Comparison of ENCODE assay signal across 9 cellular contexts in genomic region chr19:4473708-4474503, GRCh38. TPM values are rescaled to one million over a fixed set of nuclear protein-coding genes. Genes with fewer than 3 reads are reported as not detected.
DNase-seq lines count a peak whose midpoint lies in the region; ATAC-seq and TF ChIP-seq lines count a peak whose summit lies in the region.
"Had no signal": no experiment of that assay in that cellular context is flagged by ENCODE, and none has a peak within 500 bp of the region (broad histone marks: within the 10 kb centered on the region; RNA-seq: fewer than 3 reads in every experiment).

No MANE protein-coding gene starts in this region.

- peaks cover 31% of the 10 kb centered on the region for H3K79me2 ChIP-seq in hepatocyte

- peak overlapping the region; percentile 43 for H2AFZ ChIP-seq in hepatocyte

- WGBS in hepatocyte (ENCODE audit: low lambda C conversion rate, missing lambda C conversion rate) = 39% methylated on average over 9 of the region's 25 CpGs

- H3K4me3 Mint-ChIP-seq in activated naive CD4-positive, alpha-beta T cell treated with anti-CD3 and anti-CD28 coated beads, Interleukin-2, amount 10 ng/mL, durations not matched to agents 7 days and 5 days = peak overlapping the region; percentile 74
- H3K4me3 Mint-ChIP-seq in activated CD4-positive, alpha-beta memory T cell treated with anti-CD3 and anti-CD28 coated beads, Interleukin-2, amount 10 ng/mL, durations not matched to agents 7 days and 5 days = peak overlapping the region; percentile 71

- peaks cover 9% of the 10 kb centered on the region for H3K36me3 Mint-ChIP-seq in activated naive CD4-positive, alpha-beta T cell treated with anti-CD3 and anti-CD28 coated beads, Interleukin-2, amount 10 ng/mL, durations not matched to agents 7 days and 5 days
- peaks cover 6% of the 10 kb centered on the region for H3K36me3 Mint-ChIP-seq in activated CD4-positive, alpha-beta memory T cell treated with anti-CD3 and anti-CD28 coated beads, Interleukin-2, amount 10 ng/mL, durations not matched to agents 7 days and 5 days (ENCODE audit: low read depth)

- peaks cover 8% of the 10 kb centered on the region for H3K4me1 ChIP-seq in hepatocyte (ENCODE audit: insufficient read depth)
- peaks cover 22 to 29% of the 10 kb centered on the region in 2 donors for H3K4me1 ChIP-seq in thoracic aorta (ENCODE audit: control insufficient read depth in 1 of 2, low read depth in 2 of 2)

- H3K9me3 ChIP-seq in hepatocyte (ENCODE audit: low read depth) (no peaks in the 10 kb centered on the region), thoracic aorta (no peaks in the 10 kb centered on the region)
- H3K9me3 ChIP-seq: gastrocnemius medialis had no signal

- TF ChIP-seq CTCF in hepatocyte (IDR thresholded peaks at IDR 0.05; ENCODE audit: poor library complexity) (no peak), thoracic aorta (IDR thresholded peaks at IDR 0.05) (no peak)

- H3K9me3 Mint-ChIP-seq in activated naive CD4-positive, alpha-beta T cell treated with anti-CD3 and anti-CD28 coated beads, Interleukin-2, amount 10 ng/mL, durations not matched to agents 7 days and 5 days = no peaks in the 10 kb centered on the region
- H3K9me3 Mint-ChIP-seq in activated CD4-positive, alpha-beta memory T cell treated with anti-CD3 and anti-CD28 coated beads, Interleukin-2, amount 10 ng/mL, durations not matched to agents 7 days and 5 days = no peaks in the 10 kb centered on the region

- POLR2A ChIA-PET in activated CD4-positive, alpha-beta memory T cell treated with anti-CD3 and anti-CD28 coated beads, Interleukin-2, amount 10 ng/mL, durations not matched to agents 7 days and 5 days (lab: Charles Lee) = interaction anchor here (1.0 kb wide), 1 partner anchor 12 kb away, joined by 3 read pairs; no protein-coding TSS in a partner anchor

- H3K27ac ChIP-seq in hepatocyte = peak overlapping the region; percentile 26
- no peak overlapping the region for H3K27ac ChIP-seq in thoracic aorta

- H3K27ac Mint-ChIP-seq in activated naive CD4-positive, alpha-beta T cell treated with anti-CD3 and anti-CD28 coated beads, Interleukin-2, amount 10 ng/mL, durations not matched to agents 7 days and 5 days = peak overlapping the region; percentile 56
- peak overlapping the region; percentile 65 for H3K27ac Mint-ChIP-seq in activated CD4-positive, alpha-beta memory T cell treated with anti-CD3 and anti-CD28 coated beads, Interleukin-2, amount 10 ng/mL, durations not matched to agents 7 days and 5 days

- CTCF ChIA-PET in activated naive CD4-positive, alpha-beta T cell treated with anti-CD3 and anti-CD28 coated beads, Interleukin-2, amount 10 ng/mL, durations not matched to agents 7 days and 5 days (lab: Charles Lee) = no interaction called here
- CTCF ChIA-PET in activated CD4-positive, alpha-beta memory T cell treated with anti-CD3 and anti-CD28 coated beads, Interleukin-2, amount 10 ng/mL, durations not matched to agents 7 days and 5 days (lab: Charles Lee) = interaction anchor here (1.0 kb wide), 1 partner anchor 69 kb away, joined by 4 read pairs; no protein-coding TSS in a partner anchor

- no peaks in the 10 kb centered on the region for H3K9me2 ChIP-seq in hepatocyte (replicated peaks; ENCODE audit: insufficient read depth)

- H3K27me3 Mint-ChIP-seq in activated naive CD4-positive, alpha-beta T cell treated with anti-CD3 and anti-CD28 coated beads, Interleukin-2, amount 10 ng/mL, durations not matched to agents 7 days and 5 days = no peaks in the 10 kb centered on the region
- H3K27me3 Mint-ChIP-seq in activated CD4-positive, alpha-beta memory T cell treated with anti-CD3 and anti-CD28 coated beads, Interleukin-2, amount 10 ng/mL, durations not matched to agents 7 days and 5 days = no peaks in the 10 kb centered on the region

- ATAC-seq in thoracic aorta (ENCODE audit: insufficient number of reproducible peaks, low FRiP score, low read depth) = no peak
- no peak for ATAC-seq in GM18502 (IDR thresholded peaks at IDR 0.05; ENCODE audit: poor library complexity, unreplicated experiment)
- ATAC-seq: gastrocnemius medialis had no signal

- H3K4me2 ChIP-seq in hepatocyte = peak overlapping the region; percentile 93

- H3K36me3 ChIP-seq in hepatocyte (replicated peaks; ENCODE audit: insufficient read depth, low read depth) (no peaks in the 10 kb centered on the region), thoracic aorta (peaks cover 17% of the 10 kb centered on the region)

- DNase-seq in activated naive CD4-positive, alpha-beta T cell treated with anti-CD3 and anti-CD28 coated beads, Interleukin-2, amount 10 ng/mL, durations not matched to agents 7 days and 5 days = no peak
- no peak for DNase-seq in activated naive CD4-positive, alpha-beta T cell treated with anti-CD3 and anti-CD28 coated beads, Interleukin-2, amount 50 U/mL, for 16 hours
- DNase-seq in activated CD4-positive, alpha-beta memory T cell treated with anti-CD3 and anti-CD28 coated beads, Interleukin-2, amount 10 ng/mL, durations not matched to agents 7 days and 5 days = no peak
- DNase-seq in hepatocyte (ENCODE audit: low spot score) (no peak), thoracic aorta (ENCODE audit: low spot score) (no peak), NCI-H2171 treated with DMSO at 0.1 percent for 48 hours (lab: John Stamatoyannopoulos, UW) (no peak), DMS153 (lab: John Stamatoyannopoulos, UW) (no peak)
- DNase-seq: gastrocnemius medialis had no signal

- H3K27me3 ChIP-seq in hepatocyte = no peaks in the 10 kb centered on the region
- H3K27me3 ChIP-seq in thoracic aorta (replicated peaks; ENCODE audit: insufficient read depth) = no peaks in the 10 kb centered on the region
- H3K27me3 ChIP-seq: gastrocnemius medialis had no signal

- H4K20me1 ChIP-seq in hepatocyte (ENCODE audit: insufficient read depth, poor library complexity, severe bottlenecking) = peaks cover 19% of the 10 kb centered on the region

- H3K4me1 Mint-ChIP-seq in activated naive CD4-positive, alpha-beta T cell treated with anti-CD3 and anti-CD28 coated beads, Interleukin-2, amount 10 ng/mL, durations not matched to agents 7 days and 5 days = peaks cover 20% of the 10 kb centered on the region
- peaks cover 27% of the 10 kb centered on the region for H3K4me1 Mint-ChIP-seq in activated CD4-positive, alpha-beta memory T cell treated with anti-CD3 and anti-CD28 coated beads, Interleukin-2, amount 10 ng/mL, durations not matched to agents 7 days and 5 days

- H3K4me3 ChIP-seq in hepatocyte = peak overlapping the region; percentile 28
- H3K4me3 ChIP-seq in thoracic aorta = peak overlapping the region; percentile 51

RNA-seq across cellular contexts. Expression of gene HDGFL2, which starts 1.8 kb away (rescaled TPM):
- total RNA-seq in activated CD4-positive, alpha-beta memory T cell treated with anti-CD3 and anti-CD28 coated beads, Interleukin-2, amount 10 ng/mL, durations not matched to agents 7 days and 5 days = 10 to 100 TPM; 47.1 to 50.6 TPM
- total RNA-seq in hepatocyte = 34.8 and 50.3 TPM in 2 replicates
- 73.0 and 73.2 TPM in 2 replicates for polyA plus RNA-seq in hepatocyte
- 10 to 100 TPM; 22.7 to 40.3 TPM for total RNA-seq in thoracic aorta

RNA-seq across cellular contexts. Expression of gene UBXN6, which starts 16.3 kb away (rescaled TPM):
- total RNA-seq in activated CD4-positive, alpha-beta memory T cell treated with anti-CD3 and anti-CD28 coated beads, Interleukin-2, amount 10 ng/mL, durations not matched to agents 7 days and 5 days = 10 to 100 TPM; 49.6 to 50.1 TPM
- total RNA-seq in hepatocyte = 80.2 and 88.6 TPM in 2 replicates
- 36.8 and 44.7 TPM in 2 replicates for polyA plus RNA-seq in hepatocyte
- total RNA-seq in thoracic aorta = 10 to 100 TPM; 51.1 to 68.5 TPM

RNA-seq across cellular contexts. Expression of gene PLIN4, which starts 44.4 kb away (rescaled TPM):
- not detected for total RNA-seq in activated CD4-positive, alpha-beta memory T cell treated with anti-CD3 and anti-CD28 coated beads, Interleukin-2, amount 10 ng/mL, durations not matched to agents 7 days and 5 days
- total RNA-seq in hepatocyte (0.17 and 0.60 TPM in 2 replicates), thoracic aorta (1 to 10 TPM; 3.4 to 7.1 TPM)
- 0.27 and 0.55 TPM in 2 replicates for polyA plus RNA-seq in hepatocyte
